ENCODE assay signal across 1 cellular context in genomic region chr5:139985733-139986132, GRCh38.
TF ChIP-seq lines count a peak whose summit lies in the region.

No MANE protein-coding gene starts in this region.

TF ChIP-seq in SK-N-SH, 30 proteins besides CTCF, POLR2A, EP300 and RAD21 (continued from another document):
- TF ChIP-seq TEAD4 (IDR thresholded peaks at IDR 0.05; ENCODE audit: borderline replicate concordance, insufficient read depth) (0 out of 2 replicates have a peak, but pooled peaks have one; percentile 51), USF2 (IDR thresholded peaks at IDR 0.05; ENCODE audit: borderline replicate concordance, low read depth, low read length) (no peak), USF1 (IDR thresholded peaks at IDR 0.05; ENCODE audit: borderline replicate concordance, low read depth) (peak; percentile 27; the same call in 1 of the 2 replicates), CHD2 (IDR thresholded peaks at IDR 0.05; ENCODE audit: low read length, partially characterized antibody) (no peak)
